Comparison of ENCODE assay signal across 18 cellular contexts in the genomic region with DNA sequence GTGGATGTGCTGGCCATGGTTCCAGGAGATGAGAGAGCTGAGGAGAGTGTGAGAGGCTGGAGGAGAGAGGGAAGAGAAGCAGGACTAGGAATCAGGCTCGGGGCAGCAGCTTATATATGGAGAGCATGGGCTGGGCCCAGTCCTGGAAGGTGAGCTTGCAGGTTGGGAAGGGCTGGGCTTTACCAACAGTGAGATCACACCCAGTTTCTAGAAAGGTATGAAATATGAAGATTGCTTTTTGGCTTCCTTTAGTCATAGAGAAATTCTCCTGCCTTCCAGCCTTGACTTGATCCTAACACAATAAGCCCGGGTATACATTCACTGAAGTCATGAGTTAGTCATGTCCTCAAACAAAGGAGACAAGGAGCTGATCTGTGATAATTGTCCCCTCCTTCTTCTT. TPM values are rescaled to one million over a fixed set of nuclear protein-coding genes. Genes with fewer than 3 reads are reported as not detected.
DNase-seq lines count a peak whose midpoint lies in the region; ATAC-seq and TF ChIP-seq lines count a peak whose summit lies in the region.
"Had no signal": no experiment of that assay in that cellular context is flagged by ENCODE, and none has a peak within 500 bp of the region (broad histone marks: within the 10 kb centered on the region; RNA-seq: fewer than 3 reads in every experiment).

A gene (minus strand): TSS at position 86 of the 400 bp plus-strand sequence. CDS start 69 bp downstream, at position 17.

- H3K27me3 ChIP-seq in PC-3 (ENCODE audit: low read length) (no peaks in the 10 kb centered on the region), mammary epithelial cell (ENCODE audit: insufficient read depth, low read length) (no peaks in the 10 kb centered on the region), hepatocyte (no peaks in the 10 kb centered on the region), thymus (ENCODE audit: control insufficient read depth, insufficient read depth) (no peaks in the 10 kb centered on the region)
- H3K27me3 ChIP-seq: BLaER1 had no signal

- no peaks in the 10 kb centered on the region for H4K20me1 ChIP-seq in PC-3 (ENCODE audit: low read length)
- no peaks in the 10 kb centered on the region for H4K20me1 ChIP-seq in mammary epithelial cell (ENCODE audit: insufficient read depth, low read length)
- no peaks in the 10 kb centered on the region for H4K20me1 ChIP-seq in hepatocyte (ENCODE audit: insufficient read depth, poor library complexity, severe bottlenecking)
- H4K20me1 ChIP-seq: BLaER1 had no signal

- peak within 1 kb of the TSS; percentile 46; the same call in 1 of the 2 replicates for H3K9ac ChIP-seq in PC-3 (ENCODE audit: low read length)
- peak within 1 kb of the TSS; percentile 93 for H3K9ac ChIP-seq in mammary epithelial cell (ENCODE audit: insufficient read depth, low read length)
- H3K9ac ChIP-seq: BLaER1 had no signal

- H3K4me3 ChIP-seq in PC-3 (ENCODE audit: low read length) (no peak within 1 kb of the TSS), mammary epithelial cell (replicated peaks in 1 of 3; ENCODE audit: insufficient read depth in 1 of 3, low read depth in 2 of 3, low read length in 3 of 3) (peak within 1 kb of the TSS; percentile 79 to 83 (median 80)), hepatocyte (no peak within 1 kb of the TSS), thymus (ENCODE audit: low read length) (no peak within 1 kb of the TSS)
- H3K4me3 ChIP-seq: BLaER1, K562, SK-N-MC had no signal

- H3K27ac ChIP-seq in PC-3 (ENCODE audit: low read length) (peak within 1 kb of the TSS; percentile 87), mammary epithelial cell (ENCODE audit: insufficient read depth, low read depth, low read length) (peak within 1 kb of the TSS; percentile 99), hepatocyte (peak within 1 kb of the TSS; percentile 45), thymus (ENCODE audit: low read depth) (no peak within 1 kb of the TSS)
- H3K27ac ChIP-seq: BLaER1, SK-N-MC had no signal

- intact Hi-C loops in PC-3 (cut with micrococcal nuclease), result no loop called here
- intact Hi-C loops in mammary epithelial cell (cut with micrococcal nuclease), result loop anchor here (1.0 kb wide), 1 partner anchor 51 kb away; no protein-coding TSS in a partner anchor

- WGBS in mammary epithelial cell (ENCODE audit: low coverage, missing lambda C conversion rate), result 0% methylated on average over 1 of the region's 2 CpGs
- WGBS in hepatocyte (ENCODE audit: low lambda C conversion rate, missing lambda C conversion rate), result 76% methylated on average over 2 of the region's 2 CpGs
- WGBS in thymus, result 92% methylated on average over 2 of the region's 2 CpGs

- H3K79me2 ChIP-seq in PC-3 (ENCODE audit: low read length) (no peaks in the 10 kb centered on the region), mammary epithelial cell (ENCODE audit: insufficient read depth, low read length) (peaks cover 32% of the 10 kb centered on the region), hepatocyte (no peaks in the 10 kb centered on the region)

- BruUV-seq in PC-3 (replicated peaks; lab: Mats Ljungman, UMichigan), result no TSS peak
- no TSS peak for BruUV-seq in mammary epithelial cell (replicated peaks; lab: Mats Ljungman, UMichigan)

- H3K9me3 ChIP-seq in PC-3 (ENCODE audit: low read length) (no peaks in the 10 kb centered on the region), mammary epithelial cell (replicated peaks; ENCODE audit: insufficient read depth, low read length) (no peaks in the 10 kb centered on the region), hepatocyte (ENCODE audit: low read depth) (no peaks in the 10 kb centered on the region), thymus (ENCODE audit: control insufficient read depth) (no peaks in the 10 kb centered on the region)
- H3K9me3 ChIP-seq: BLaER1 had no signal

- in situ Hi-C loops in mammary epithelial cell (cut with MboI; ENCODE audit: low sequenced_read_pairs in 2 of 2), result no loop called here

- H2AFZ ChIP-seq in PC-3 (ENCODE audit: low read length) (no peak within 1 kb of the TSS), mammary epithelial cell (ENCODE audit: low read depth, low read length) (no peak within 1 kb of the TSS), hepatocyte (no peak within 1 kb of the TSS)

- H3K36me3 ChIP-seq in PC-3 (ENCODE audit: low read depth, low read length) (no peaks in the 10 kb centered on the region), mammary epithelial cell (ENCODE audit: insufficient read depth, low read length) (peaks cover 21% of the 10 kb centered on the region), hepatocyte (replicated peaks; ENCODE audit: insufficient read depth, low read depth) (no peaks in the 10 kb centered on the region), thymus (ENCODE audit: control insufficient read depth, insufficient read depth) (no peaks in the 10 kb centered on the region)
- H3K36me3 ChIP-seq: BLaER1 had no signal

- DNase-seq in PC-3 (peak; percentile 85), mammary epithelial cell (peak; percentile 98), hepatocyte (ENCODE audit: low spot score) (no peak), MV-4-11 (lab: John Stamatoyannopoulos, UW) (no peak), NCI-H1417 treated with DMSO at 0.1 percent for 48 hours (lab: John Stamatoyannopoulos, UW) (no peak), retina (no peak)
- DNase-seq: CD8-positive, alpha-beta memory T cell; DMS 273 treated with DMSO at 0.1 percent for 48 hours; NCI-H2029; NCI-H510A treated with DMSO at 0.1 percent for 48 hours; OCI-M1 had no signal

- dilution Hi-C loops in mammary epithelial cell (cut with HindIII; ENCODE audit: low sequenced_read_pairs), result no loop called here

- CTCF ChIA-PET in PC-3 (lab: Charles Lee), result no interaction called here
- CTCF ChIA-PET in mammary epithelial cell (lab: Charles Lee; ENCODE audit: low non-redundant PET), result interaction anchor here (0.8 to 2.6 kb wide), 2 partner anchors 50 to 372 kb away, joined by 8 to 15 read pairs; no protein-coding TSS in a partner anchor

- no peaks in the 10 kb centered on the region for H3K9me2 ChIP-seq in PC-3 (replicated peaks; ENCODE audit: low read length)
- H3K9me2 ChIP-seq in hepatocyte (replicated peaks; ENCODE audit: insufficient read depth), result no peaks in the 10 kb centered on the region

- 0 out of 2 replicates have a peak within 1 kb of the TSS, but pooled peaks have one; percentile 10 for H3K4me2 ChIP-seq in PC-3 (ENCODE audit: low read length)
- H3K4me2 ChIP-seq in mammary epithelial cell (ENCODE audit: insufficient read depth, low read depth, low read length), result peak within 1 kb of the TSS; percentile 87
- no peak within 1 kb of the TSS for H3K4me2 ChIP-seq in hepatocyte
- H3K4me2 ChIP-seq: BLaER1 had no signal

- H3K4me1 ChIP-seq in PC-3 (ENCODE audit: insufficient read depth, low read length), result peaks cover 46% of the 10 kb centered on the region
- H3K4me1 ChIP-seq in mammary epithelial cell (ENCODE audit: insufficient read depth, low read length), result peaks cover 53% of the 10 kb centered on the region
- H3K4me1 ChIP-seq in hepatocyte (ENCODE audit: insufficient read depth), result peaks cover 15% of the 10 kb centered on the region
- H3K4me1 ChIP-seq in thymus (ENCODE audit: control insufficient read depth, insufficient read depth, low read length), result no peaks in the 10 kb centered on the region

- POLR2A ChIA-PET in PC-3 (lab: Charles Lee; ENCODE audit: unreplicated experiment), result no interaction called here

- H3F3A ChIP-seq in PC-3 (ENCODE audit: low read length, unreplicated experiment), result no peaks in the 10 kb centered on the region

- TF ChIP-seq CTCF in PC-3 (conservative IDR thresholded peaks at IDR 0.05; ENCODE audit: low read depth, low read length) (no peak), mammary epithelial cell (conservative IDR thresholded peaks at IDR 0.05 in 1 of 2, IDR thresholded peaks at IDR 0.05 in 1 of 2; ENCODE audit: extremely low read depth in 1 of 2, insufficient read depth in 1 of 2, low read depth in 1 of 2, low read length in 2 of 2) (no peak), hepatocyte (IDR thresholded peaks at IDR 0.05; ENCODE audit: poor library complexity) (no peak)

- peak; percentile 58 for ATAC-seq in PC-3
- ATAC-seq in GM21786 (IDR thresholded peaks at IDR 0.05; ENCODE audit: unreplicated experiment), result no peak
- ATAC-seq: K562 had no signal

RNA-seq across cellular contexts. Expression of the gene that starts here (rescaled TPM):
- total RNA-seq in PC-3 (2014; rRNA removed) (46.3 and 61.2 TPM in 2 replicates), mammary epithelial cell (1,000 to 10,000 TPM; 5,785 to 6,260 TPM), hepatocyte (5.5 and 6.8 TPM in 2 replicates)
- polyA plus RNA-seq in mammary epithelial cell (8,475 TPM), hepatocyte (0.54 and 2.3 TPM in 2 replicates), thymus (671 TPM)
- 6,728 TPM for polyA minus RNA-seq in mammary epithelial cell
- total RNA-seq: CD8-positive, alpha-beta memory T cell; Daoy; H4; K562 had no signal
- polyA plus RNA-seq: CD8-positive, alpha-beta memory T cell had no signal

Comparison
In these comparisons a context has a peak if more than half of its experiments do, and no peak if none do; other contexts are left out.
1. RNA of the gene that starts here (total RNA-seq): 5,785 to 6,260 TPM in mammary epithelial cell; 46.3 to 61.2 TPM in PC-3 and 5.5 to 6.8 TPM in hepatocyte; every median in the first group is over 10 times any median in the second.
2. RNA of the gene that starts here (polyA plus RNA-seq): 8,475 TPM in mammary epithelial cell (single experiment) and 671 TPM in thymus (single experiment); 0.54 to 2.3 TPM in hepatocyte; every median in the first group is over 100 times any median in the second.
3. RNA of the gene that starts here (polyA plus RNA-seq): 8,475 TPM in mammary epithelial cell (single experiment); 671 TPM in thymus (single experiment); every median in the first group is over 10 times any median in the second.
4. DNase-seq: peak in PC-3 (single experiment) and mammary epithelial cell (single experiment); none in hepatocyte (single experiment), MV-4-11 (single experiment), NCI-H1417 treated with DMSO at 0.1 percent for 48 hours (single experiment) and retina (single experiment).
5. H3K4me3 ChIP-seq: peak in mammary epithelial cell (3 of 3); none in PC-3 (single experiment), hepatocyte (single experiment) and thymus (single experiment).